Comparison of ENCODE assay signal across 8 cellular contexts in the genomic region with DNA sequence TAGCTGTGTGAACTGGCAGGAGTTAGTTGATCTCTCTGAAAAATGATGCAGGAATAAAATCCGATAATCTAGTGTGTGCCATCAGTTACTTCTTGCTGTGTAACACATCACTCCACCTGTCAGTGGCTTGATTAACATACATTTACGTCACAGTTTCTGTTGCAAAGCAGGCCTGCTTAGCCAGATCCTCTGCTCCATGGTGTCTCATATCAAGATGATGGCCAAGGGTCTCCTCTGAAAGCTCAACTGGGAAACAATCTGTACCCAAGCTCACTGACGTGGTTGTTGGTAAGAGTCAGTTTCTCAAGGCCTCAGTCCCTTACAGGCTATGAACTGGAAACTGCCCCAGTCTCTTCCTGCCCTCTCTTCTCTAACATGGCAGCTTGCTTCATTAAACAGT. TPM values are rescaled to one million over a fixed set of nuclear protein-coding genes. Genes with fewer than 3 reads are reported as not detected.
"Had no signal": no experiment of that assay in that cellular context is flagged by ENCODE, and none has a peak within 500 bp of the region (broad histone marks: within the 10 kb centered on the region; RNA-seq: fewer than 3 reads in every experiment).

No MANE protein-coding gene starts in this region.

- H3K9ac ChIP-seq: KMS-11 had no signal

- H3K4me2 ChIP-seq: KMS-11 had no signal

- H3K4me3 ChIP-seq: K562 had no signal

- H3K27ac ChIP-seq: HL-60, KMS-11 had no signal

- ATAC-seq: K562 had no signal

- DNase-seq: IMR-90, KBM-7, KG1 had no signal

- H3K27ac Mint-ChIP-seq: IgD-negative memory B cell had no signal

- H3K4me3 Mint-ChIP-seq: IgD-negative memory B cell had no signal

- FAIRE-seq: HTR-8/SVneo, K562 had no signal

RNA-seq across cellular contexts. Expression of a gene that starts 51.8 kb away (rescaled TPM):
- total RNA-seq: IMR-90 had no signal
- polyA plus RNA-seq: IgD-negative memory B cell, IMR-90 had no signal
